ENCODE assay signal across 2 cellular contexts in the genomic region with DNA sequence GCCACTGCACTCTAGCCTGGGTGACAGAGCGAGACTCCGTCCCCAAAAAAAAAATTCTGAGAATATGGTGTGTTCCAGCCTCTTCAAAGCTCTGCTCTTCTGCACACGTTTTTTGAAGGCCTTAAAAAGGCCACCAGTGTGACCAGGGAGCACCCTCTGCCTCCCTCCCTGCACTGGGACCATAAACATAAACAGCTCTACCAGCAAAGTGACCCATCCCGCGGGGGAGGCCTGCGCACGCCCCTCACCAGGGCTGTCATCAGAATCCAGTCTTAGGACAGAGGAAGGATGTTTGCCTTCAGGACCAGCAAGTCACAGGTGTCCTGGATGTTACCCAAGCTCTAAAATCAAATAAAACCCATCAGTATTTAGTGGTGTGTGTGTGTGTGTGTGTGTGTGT.
A peak's percentile ranks its signal among the peaks of the same experiment; 100 is the strongest.
TF ChIP-seq lines count a peak whose summit lies in the region.

No MANE protein-coding gene starts in this region.

TF ChIP-seq in HEK293, 187 proteins besides CTCF, POLR2A, EP300 and RAD21:
- TF ChIP-seq ZSCAN4 (tag by site-specific recombination; IDR thresholded peaks at IDR 0.05) (0 out of 2 replicates have a peak, but pooled peaks have one; percentile 11), ZFP41 (tag by site-specific recombination; IDR thresholded peaks at IDR 0.05; ENCODE audit: borderline replicate concordance) (no peak), EGR2 (tag by site-specific recombination; IDR thresholded peaks at IDR 0.05; ENCODE audit: low read depth) (no peak), ZNF112 (tag by site-specific recombination; IDR thresholded peaks at IDR 0.05) (no peak), IKZF3 (tag by site-specific recombination; IDR thresholded peaks at IDR 0.05) (no peak), PBX3 (CRISPR knock-in tag; IDR thresholded peaks at IDR 0.05) (no peak), ZNF391 (tag by site-specific recombination; IDR thresholded peaks at IDR 0.05; ENCODE audit: borderline replicate concordance, low read depth) (no peak), RBAK (tag by site-specific recombination; IDR thresholded peaks at IDR 0.05) (no peak)

TF ChIP-seq in WTC11, 78 proteins besides CTCF, POLR2A, EP300 and RAD21:
- TF ChIP-seq, protein P1, sequence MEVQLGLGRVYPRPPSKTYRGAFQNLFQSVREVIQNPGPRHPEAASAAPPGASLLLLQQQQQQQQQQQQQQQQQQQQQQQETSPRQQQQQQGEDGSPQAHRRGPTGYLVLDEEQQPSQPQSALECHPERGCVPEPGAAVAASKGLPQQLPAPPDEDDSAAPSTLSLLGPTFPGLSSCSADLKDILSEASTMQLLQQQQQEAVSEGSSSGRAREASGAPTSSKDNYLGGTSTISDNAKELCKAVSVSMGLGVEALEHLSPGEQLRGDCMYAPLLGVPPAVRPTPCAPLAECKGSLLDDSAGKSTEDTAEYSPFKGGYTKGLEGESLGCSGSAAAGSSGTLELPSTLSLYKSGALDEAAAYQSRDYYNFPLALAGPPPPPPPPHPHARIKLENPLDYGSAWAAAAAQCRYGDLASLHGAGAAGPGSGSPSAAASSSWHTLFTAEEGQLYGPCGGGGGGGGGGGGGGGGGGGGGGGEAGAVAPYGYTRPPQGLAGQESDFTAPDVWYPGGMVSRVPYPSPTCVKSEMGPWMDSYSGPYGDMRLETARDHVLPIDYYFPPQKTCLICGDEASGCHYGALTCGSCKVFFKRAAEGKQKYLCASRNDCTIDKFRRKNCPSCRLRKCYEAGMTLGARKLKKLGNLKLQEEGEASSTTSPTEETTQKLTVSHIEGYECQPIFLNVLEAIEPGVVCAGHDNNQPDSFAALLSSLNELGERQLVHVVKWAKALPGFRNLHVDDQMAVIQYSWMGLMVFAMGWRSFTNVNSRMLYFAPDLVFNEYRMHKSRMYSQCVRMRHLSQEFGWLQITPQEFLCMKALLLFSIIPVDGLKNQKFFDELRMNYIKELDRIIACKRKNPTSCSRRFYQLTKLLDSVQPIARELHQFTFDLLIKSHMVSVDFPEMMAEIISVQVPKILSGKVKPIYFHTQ (CRISPR knock-in tag; IDR thresholded peaks at IDR 0.05) = no peak
- TF ChIP-seq OVOL2 (CRISPR knock-in tag; IDR thresholded peaks at IDR 0.05; ENCODE audit: borderline replicate concordance) (no peak), MYBL2 (CRISPR knock-in tag; IDR thresholded peaks at IDR 0.05) (no peak), TEAD1 (CRISPR knock-in tag; IDR thresholded peaks at IDR 0.05) (no peak), MXD4 (CRISPR knock-in tag; IDR thresholded peaks at IDR 0.05; ENCODE audit: borderline replicate concordance) (no peak), NR2C2 (CRISPR knock-in tag; IDR thresholded peaks at IDR 0.05) (no peak), NR3C1 (CRISPR knock-in tag; conservative IDR thresholded peaks at IDR 0.05; ENCODE audit: low read depth) (no peak), HMGXB4 (CRISPR knock-in tag; IDR thresholded peaks at IDR 0.05) (no peak), HMGA2 (CRISPR knock-in tag; IDR thresholded peaks at IDR 0.05) (no peak), JAZF1 (CRISPR knock-in tag; IDR thresholded peaks at IDR 0.05) (no peak), ZNF138 (CRISPR knock-in tag; conservative IDR thresholded peaks at IDR 0.05) (no peak), CREB1 (CRISPR knock-in tag; IDR thresholded peaks at IDR 0.05) (no peak), KAT7 (CRISPR knock-in tag; IDR thresholded peaks at IDR 0.05; ENCODE audit: borderline replicate concordance) (no peak), ZNF232 (CRISPR knock-in tag; IDR thresholded peaks at IDR 0.05) (no peak), ATF2 (CRISPR knock-in tag; IDR thresholded peaks at IDR 0.05; ENCODE audit: borderline replicate concordance, low read depth) (no peak), IRF2 (CRISPR knock-in tag; IDR thresholded peaks at IDR 0.05; ENCODE audit: borderline replicate concordance, low read depth) (no peak), TEAD4 (CRISPR knock-in tag; IDR thresholded peaks at IDR 0.05) (no peak), E2F1 (CRISPR knock-in tag; IDR thresholded peaks at IDR 0.05) (no peak)
- TF ChIP-seq, protein P2, sequence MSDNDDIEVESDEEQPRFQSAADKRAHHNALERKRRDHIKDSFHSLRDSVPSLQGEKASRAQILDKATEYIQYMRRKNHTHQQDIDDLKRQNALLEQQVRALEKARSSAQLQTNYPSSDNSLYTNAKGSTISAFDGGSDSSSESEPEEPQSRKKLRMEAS (CRISPR knock-in tag; IDR thresholded peaks at IDR 0.05) = no peak
